Comparison of ENCODE assay signal across 8 cellular contexts in genomic region chr1:23530089-23530749, GRCh38. TPM values are rescaled to one million over a fixed set of nuclear protein-coding genes. Genes with fewer than 3 reads are reported as not detected.
DNase-seq lines count a peak whose midpoint lies in the region; ATAC-seq, FAIRE-seq and TF ChIP-seq lines count a peak whose summit lies in the region.

No MANE protein-coding gene starts in this region.

- no peak for TF ChIP-seq CTCF in heart left ventricle (IDR thresholded peaks at IDR 0.05)
- TF ChIP-seq CTCF in fibroblast of villous mesenchyme (IDR thresholded peaks at IDR 0.05; ENCODE audit: insufficient read depth, low read depth, low read length), result no peak

- in situ Hi-C loops in ACHN (cut with HindIII; ENCODE audit: low pct_ligation_motif_present, low pct_unique_long_range_greater_than_20kb, low sequenced_read_pairs), result no loop called here

- intact Hi-C loops in heart left ventricle (cut with DNase I) (loop anchor here in 2 of 10 donors (5.0 to 10.0 kb wide), 3 partner anchors 33 to 235 kb away; partner anchors contain the start of gene HNRNPR (in 1 of the 2)), cardiac septum (cut with DNase I) (loop anchor here (2.0 to 10.0 kb wide), 2 partner anchors 33 to 105 kb away; partner anchors contain the start of gene TCEA3)

- no peak for FAIRE-seq in small intestine (lab: Jason Lieb, UNC)

- ATAC-seq in heart left ventricle (no peak), SK-N-SH treated with all-trans-retinoic acid at 6 μM for 48 hours (peak; percentile 38), GM19452 (IDR thresholded peaks at IDR 0.05; ENCODE audit: unreplicated experiment) (no peak)

- H3K4me3 ChIP-seq in heart left ventricle (peak overlapping the region; percentile 26 to 74 (median 54)), fibroblast of villous mesenchyme (ENCODE audit: low read depth, low read length) (peak overlapping the region; percentile 65), small intestine (ENCODE audit: low read depth in 1 of 2, low read length in 2 of 2) (peak overlapping the region; percentile 36 to 72)

- H3K36me3 ChIP-seq in heart left ventricle (no peaks in the 10 kb centered on the region), small intestine (ENCODE audit: control insufficient read depth in 2 of 2, insufficient read depth in 2 of 2, low read length in 2 of 2) (no peaks in the 10 kb centered on the region)

- H3K27ac ChIP-seq in heart left ventricle (peak overlapping the region in 1 of 12 donors; percentile 7), small intestine (ENCODE audit: low read depth in 1 of 2, low read length in 1 of 2) (peak overlapping the region; percentile 78 to 94)

- WGBS in heart left ventricle, 4 donors, result 6 to 9% (median 8%) methylated on average over 9 to 23 of the region's 23 CpGs
- WGBS in small intestine, 3 donors, result 2 to 5% (median 5%) methylated on average over 20 to 23 of the region's 23 CpGs

- H3K27me3 ChIP-seq in heart left ventricle, result peaks cover 0 to 14% (median 0%) of the 10 kb centered on the region in 9 donors
- no peaks in the 10 kb centered on the region for H3K27me3 ChIP-seq in small intestine (ENCODE audit: control insufficient read depth in 2 of 2, insufficient read depth in 2 of 2, low read length in 2 of 2)

- no peak for DNase-seq in heart left ventricle
- DNase-seq in cardiac septum (ENCODE audit: low spot score), result no peak
- DNase-seq in fibroblast of villous mesenchyme (ENCODE audit: low read depth), result no peak
- no peak for DNase-seq in small intestine
- DNase-seq in ACHN, result no peak
- no peak for DNase-seq in DMS153 treated with DMSO at 0.1 percent for 48 hours (lab: John Stamatoyannopoulos, UW; ENCODE audit: unreplicated experiment)

- H3K9me3 ChIP-seq in heart left ventricle, result no peaks in the 10 kb centered on the region
- no peaks in the 10 kb centered on the region for H3K9me3 ChIP-seq in small intestine (ENCODE audit: control insufficient read depth, low read depth)

- H3K4me1 ChIP-seq in heart left ventricle, result peaks cover 7 to 87% (median 25%) of the 10 kb centered on the region in 12 donors
- H3K4me1 ChIP-seq in small intestine (ENCODE audit: control insufficient read depth in 2 of 2, insufficient read depth in 1 of 2, low read depth in 1 of 2, low read length in 1 of 2), result peaks cover 12 to 26% of the 10 kb centered on the region in 2 donors

- TF ChIP-seq POLR2A in heart left ventricle (IDR thresholded peaks at IDR 0.05), result no peak

TF ChIP-seq in SK-N-SH treated with all-trans-retinoic acid at 6 μM for 48 hours, 23 proteins besides CTCF, POLR2A, EP300 and RAD21:
- no peak for TF ChIP-seq CSDC2 (CRISPR knock-in tag; IDR thresholded peaks at IDR 0.05)
- TF ChIP-seq OSR1 (CRISPR knock-in tag; IDR thresholded peaks at IDR 0.05), result no peak
- TF ChIP-seq TSHZ2 (CRISPR knock-in tag; IDR thresholded peaks at IDR 0.05), result no peak
- TF ChIP-seq ZFP30 (CRISPR knock-in tag; IDR thresholded peaks at IDR 0.05), result no peak
- no peak for TF ChIP-seq ZFP3 (CRISPR knock-in tag; IDR thresholded peaks at IDR 0.05)
- no peak for TF ChIP-seq ESRRG (CRISPR knock-in tag; IDR thresholded peaks at IDR 0.05)
- TF ChIP-seq ARNTL (CRISPR knock-in tag; IDR thresholded peaks at IDR 0.05; ENCODE audit: borderline replicate concordance, low read depth), result no peak
- TF ChIP-seq ISL1 (CRISPR knock-in tag; IDR thresholded peaks at IDR 0.05), result no peak
- TF ChIP-seq TOX (CRISPR knock-in tag; IDR thresholded peaks at IDR 0.05; ENCODE audit: borderline replicate concordance), result no peak
- no peak for TF ChIP-seq GLIS3 (CRISPR knock-in tag; IDR thresholded peaks at IDR 0.05)
- no peak for TF ChIP-seq ZNF565 (CRISPR knock-in tag; conservative IDR thresholded peaks at IDR 0.05; ENCODE audit: low read depth)
- TF ChIP-seq PPARA (CRISPR knock-in tag; IDR thresholded peaks at IDR 0.05; ENCODE audit: borderline replicate concordance), result no peak
- TF ChIP-seq ZNF8 (CRISPR knock-in tag; IDR thresholded peaks at IDR 0.05), result no peak
- TF ChIP-seq TCF4 (CRISPR knock-in tag; IDR thresholded peaks at IDR 0.05; ENCODE audit: borderline replicate concordance), result no peak

RNA-seq across cellular contexts. Expression of gene E2F2, which starts 0.8 kb away (rescaled TPM):
- total RNA-seq in heart left ventricle (1 to 10 TPM in 1 of 9 donors, under 1 TPM in 7, not detected in 1; 0.07 to 2.7 (median 0.21) TPM), cardiac septum (0.30 TPM), fibroblast of villous mesenchyme (2.2 and 2.9 TPM in 2 replicates)
- polyA plus RNA-seq in heart left ventricle (under 1 TPM; 0.04 to 0.12 TPM), small intestine (1 to 10 TPM; 1.9 to 4.0 (median 2.2) TPM)

RNA-seq across cellular contexts. Expression of gene ID3, which starts 29.1 kb away (rescaled TPM):
- 100 to 1,000 TPM in 3 of 9 donors, 10 to 100 TPM in 6; 57.5 to 185 (median 91.0) TPM for total RNA-seq in heart left ventricle
- 100 to 1,000 TPM in 1 of 2 donors, 10 to 100 TPM in 1; 55.3 to 153 TPM for polyA plus RNA-seq in heart left ventricle
- 126 TPM for total RNA-seq in cardiac septum
- 32.4 and 86.3 TPM in 2 replicates for total RNA-seq in fibroblast of villous mesenchyme
- polyA plus RNA-seq in small intestine, result 100 to 1,000 TPM in 2 of 3 donors, 10 to 100 TPM in 1; 78.1 to 135 (median 115) TPM

RNA-seq across cellular contexts. Expression of gene ASAP3, which starts 46.2 kb away (rescaled TPM):
- total RNA-seq in heart left ventricle (10 to 100 TPM; 22.4 to 86.1 (median 35.8) TPM), cardiac septum (30.5 TPM), fibroblast of villous mesenchyme (33.5 and 35.0 TPM in 2 replicates)
- polyA plus RNA-seq in heart left ventricle (10 to 100 TPM; 30.0 to 40.0 TPM), small intestine (1 to 10 TPM; 1.9 to 8.6 (median 2.2) TPM)
